ENCODE assay signal across 8 cellular contexts in the genomic region with DNA sequence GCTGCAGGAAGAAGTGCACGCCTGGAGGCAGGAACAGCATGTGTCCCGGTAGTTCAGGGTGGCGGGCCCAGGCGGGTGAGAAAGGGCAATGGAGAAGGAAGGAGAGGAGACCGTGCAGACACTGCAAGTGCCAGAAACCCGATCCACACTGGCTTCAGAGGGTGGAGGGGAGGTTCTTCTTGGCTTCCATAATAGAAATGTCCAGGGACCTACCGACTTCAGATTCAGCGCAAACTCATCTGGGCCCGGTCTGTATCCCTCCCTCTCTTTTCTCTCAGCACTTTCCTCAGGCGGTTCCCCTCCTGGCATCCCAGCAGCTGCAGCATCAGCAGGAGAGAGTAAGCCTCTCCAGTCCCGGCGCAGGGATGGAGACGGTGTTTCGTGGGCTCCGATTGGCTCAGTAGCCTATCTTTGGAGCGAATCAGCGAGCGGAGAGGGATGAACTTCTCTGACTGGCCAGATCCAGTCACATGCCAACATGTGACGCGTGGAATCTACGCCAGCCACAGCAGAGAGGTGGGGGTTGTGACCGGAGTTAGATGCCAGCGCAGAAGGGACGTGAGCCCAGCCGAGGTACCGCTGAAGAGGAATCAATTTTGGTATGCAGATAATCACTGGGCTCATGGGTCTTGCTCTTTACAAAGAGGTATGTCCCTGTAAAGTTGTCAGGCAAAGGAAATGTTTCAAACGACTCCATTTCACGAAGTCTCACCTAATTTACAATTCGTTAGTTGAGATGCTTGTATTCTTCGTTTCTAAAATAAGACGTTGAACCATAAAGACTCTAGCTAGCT. TPM values are rescaled to one million over a fixed set of nuclear protein-coding genes. Genes with fewer than 3 reads are reported as not detected.
A peak's percentile ranks its signal among the peaks of the same experiment; 100 is the strongest.
DNase-seq lines count a peak whose midpoint lies in the region; ATAC-seq, FAIRE-seq and TF ChIP-seq lines count a peak whose summit lies in the region.

No MANE protein-coding gene starts in this region.

- no peak for TF ChIP-seq EP300 in transverse colon (IDR thresholded peaks at IDR 0.05; ENCODE audit: low read depth)

- H3K36me3 ChIP-seq in adrenal gland (replicated peaks in 1 of 2), result no peaks in the 10 kb centered on the region
- H3K36me3 ChIP-seq in heart left ventricle, result no peaks in the 10 kb centered on the region
- H3K36me3 ChIP-seq in trophoblast cell (ENCODE audit: control insufficient read depth in 1 of 2, insufficient read depth in 2 of 2, low read length in 2 of 2), result no peaks in the 10 kb centered on the region
- H3K36me3 ChIP-seq in transverse colon, result no peaks in the 10 kb centered on the region

- no peak overlapping the region for H3K4ac ChIP-seq in trophoblast cell (ENCODE audit: low read depth, low read length)

- no peak overlapping the region for H3K23ac ChIP-seq in trophoblast cell (ENCODE audit: low read length)

- H2BK12ac ChIP-seq in trophoblast cell (ENCODE audit: low read length), result no peak overlapping the region

- 0 to 1% (median 0%) methylated on average over 21 to 31 of the region's 31 CpGs for WGBS in adrenal gland, 4 donors
- 0% methylated on average over 31 of the region's 31 CpGs for WGBS in heart left ventricle, 4 donors
- WGBS in trophoblast cell (ENCODE audit: extremely low coverage, insufficient coverage, insufficient read length), result no CpG with 5 or more reads among the region's 31 CpGs
- 0% methylated on average over 4 to 31 of the region's 31 CpGs for WGBS in transverse colon (ENCODE audit: low coverage in 1 of 2), 2 donors

- peak; percentile 55 for DNase-seq in GM12892 (ENCODE audit: insufficient read length)
- peak; percentile 96 for DNase-seq in NCI-H1436 (lab: John Stamatoyannopoulos, UW)
- DNase-seq in SW480 (ENCODE audit: low spot score), result peak; percentile 93
- peak; percentile 91 to 98 (median 96) for DNase-seq in adrenal gland
- DNase-seq in heart left ventricle, result peak; percentile 92 to 96 (median 95)
- peak; percentile 91 to 97 for DNase-seq in trophoblast cell
- DNase-seq in transverse colon, result peak; percentile 94

- TF ChIP-seq POLR2A in GM12892 (IDR thresholded peaks at IDR 0.05; ENCODE audit: low read depth, low read length), result peak; percentile 73; the same call in 1 of the 2 replicates
- peak; percentile 48 to 88 for TF ChIP-seq POLR2A in adrenal gland (IDR thresholded peaks at IDR 0.05)
- TF ChIP-seq POLR2A in heart left ventricle (IDR thresholded peaks at IDR 0.05), result peak; percentile 55 to 86
- TF ChIP-seq POLR2A in transverse colon (IDR thresholded peaks at IDR 0.05), result peak; percentile 72

- H3K14ac ChIP-seq in trophoblast cell (ENCODE audit: low read length), result no peak overlapping the region

- H3K9ac ChIP-seq in trophoblast cell (ENCODE audit: low read length), result no peak overlapping the region

- H3K79me2 ChIP-seq in trophoblast cell (ENCODE audit: control insufficient read depth, insufficient read depth, low read length, poor library complexity), result peaks cover 3% of the 10 kb centered on the region

- intact Hi-C loops in adrenal gland (cut with DNase I) (no loop called here), heart left ventricle (cut with DNase I) (no loop called here), transverse colon (cut with DNase I; ENCODE audit: low total_unique reads) (no loop called here)

- FAIRE-seq in GM12892 (lab: Jason Lieb, UNC), result peak; percentile 98

- in situ Hi-C loops in transverse colon (cut with MboI; ENCODE audit: low pct_ligation_motif_present in 1 of 4, low pct_unique_long_range_greater_than_20kb in 1 of 4, low sequenced_read_pairs in 3 of 4), result no loop called here

- H4K8ac ChIP-seq in trophoblast cell (ENCODE audit: low read depth, low read length), result peak overlapping the region; percentile 73

- H3K27me3 ChIP-seq in adrenal gland (no peaks in the 10 kb centered on the region), heart left ventricle (no peaks in the 10 kb centered on the region), trophoblast cell (ENCODE audit: insufficient read depth, low read length) (no peaks in the 10 kb centered on the region), transverse colon (no peaks in the 10 kb centered on the region)

- H3K9me3 ChIP-seq in adrenal gland (replicated peaks in 1 of 3), result no peaks in the 10 kb centered on the region
- no peaks in the 10 kb centered on the region for H3K9me3 ChIP-seq in heart left ventricle
- no peaks in the 10 kb centered on the region for H3K9me3 ChIP-seq in trophoblast cell (ENCODE audit: insufficient read depth, low read depth, low read length)
- no peaks in the 10 kb centered on the region for H3K9me3 ChIP-seq in transverse colon

- no peak overlapping the region for H4K91ac ChIP-seq in trophoblast cell (ENCODE audit: low read depth, low read length)

- H2AK5ac ChIP-seq in trophoblast cell (ENCODE audit: low read length), result no peak overlapping the region

- peaks cover 6% of the 10 kb centered on the region for H3K79me1 ChIP-seq in trophoblast cell (ENCODE audit: low read length)

- H3K27ac ChIP-seq in adrenal gland (peak overlapping the region in 4 of 5 donors; percentile 53 to 88 (median 72)), heart left ventricle (peak overlapping the region; percentile 56 to 93 (median 84)), trophoblast cell (ENCODE audit: low read depth, low read length) (no peak overlapping the region), transverse colon (peak overlapping the region; percentile 82 to 99 (median 88))

- peak overlapping the region; percentile 60 for H4K12ac ChIP-seq in trophoblast cell (ENCODE audit: low read depth, low read length)

- H2BK120ac ChIP-seq in trophoblast cell (ENCODE audit: insufficient read depth, low read length, poor library complexity), result no peak overlapping the region

- peak overlapping the region; percentile 88 for H3K4me2 ChIP-seq in trophoblast cell (ENCODE audit: low read length)

- H3K4me1 ChIP-seq in adrenal gland (replicated peaks in 1 of 2) (peaks cover 18 to 31% of the 10 kb centered on the region in 2 donors), heart left ventricle (peaks cover 0 to 47% (median 20%) of the 10 kb centered on the region in 12 donors), trophoblast cell (ENCODE audit: control insufficient read depth in 1 of 2, insufficient read depth in 2 of 2, low read length in 2 of 2) (peaks cover 0 to 3% of the 10 kb centered on the region in 2 experiments), transverse colon (peaks cover 9 to 42% (median 23%) of the 10 kb centered on the region in 4 donors)

- peak overlapping the region in 2 of 4 donors; percentile 23 to 56 for H3K4me3 ChIP-seq in adrenal gland
- H3K4me3 ChIP-seq in heart left ventricle, result peak overlapping the region; percentile 22 to 73 (median 60)
- peak overlapping the region; percentile 67 for H3K4me3 ChIP-seq in trophoblast cell (ENCODE audit: low read depth, low read length)
- H3K4me3 ChIP-seq in transverse colon, result peak overlapping the region; percentile 29 to 53 (median 37)

- H2AFZ ChIP-seq in trophoblast cell (ENCODE audit: insufficient read depth, low read length, poor library complexity), result peak overlapping the region; percentile 33

- no peak overlapping the region for H2BK5ac ChIP-seq in trophoblast cell (ENCODE audit: low read depth, low read length, poor library complexity)

- peak; percentile 62 for ATAC-seq in HG02840 (IDR thresholded peaks at IDR 0.05; ENCODE audit: low FRiP score, unreplicated experiment)
- ATAC-seq in heart left ventricle, result peak; percentile 92 to 98 (median 95)

- no peak overlapping the region for H3K18ac ChIP-seq in trophoblast cell (ENCODE audit: low read length)

- TF ChIP-seq CTCF in adrenal gland (IDR thresholded peaks at IDR 0.05) (no peak), heart left ventricle (IDR thresholded peaks at IDR 0.05) (no peak), transverse colon (IDR thresholded peaks at IDR 0.05) (no peak)

RNA-seq across cellular contexts. Expression of gene PRPSAP2, which starts 1.9 kb away (rescaled TPM):
- 74.4 TPM for polyA plus RNA-seq in GM12892 (2012; ENCODE audit: missing spikeins)
- total RNA-seq in adrenal gland (10 to 100 TPM; 25.0 to 44.6 (median 31.1) TPM), heart left ventricle (10 to 100 TPM; 13.1 to 23.3 (median 17.8) TPM), transverse colon (10 to 100 TPM; 22.4 to 77.0 (median 27.2) TPM)
- polyA plus RNA-seq in adrenal gland (10 to 100 TPM; 13.9 to 50.0 (median 22.5) TPM), heart left ventricle (10 to 100 TPM; 11.0 to 26.2 TPM)
- 23.2 and 23.5 TPM in 2 replicates for polyA plus RNA-seq in trophoblast cell (2013)
